ENCODE assay signal across 24 cellular contexts in the genomic region with DNA sequence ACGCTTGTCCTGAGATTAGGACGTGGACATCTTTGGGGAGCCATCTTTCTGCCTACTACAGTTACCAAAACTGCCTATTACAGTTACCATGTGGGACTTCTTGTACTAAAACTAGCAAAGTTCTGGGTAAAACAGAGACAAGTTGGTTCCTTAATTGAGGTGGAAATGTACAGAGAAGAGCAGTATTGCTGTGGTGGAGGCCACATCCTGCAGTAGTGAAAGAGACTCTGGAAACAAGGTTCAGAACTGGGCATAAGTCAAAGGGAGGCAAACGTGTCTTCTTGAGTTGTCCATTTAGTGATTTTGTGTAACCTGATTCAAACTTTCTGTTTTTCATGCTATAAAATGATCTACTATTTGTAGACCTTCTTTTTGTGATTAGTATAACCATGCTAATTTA.
"Had no signal": no experiment of that assay in that cellular context is flagged by ENCODE, and none has a peak within 500 bp of the region (broad histone marks: within the 10 kb centered on the region; RNA-seq: fewer than 3 reads in every experiment).

No MANE protein-coding gene starts in this region.

- ATAC-seq: mucosa of descending colon; naive thymus-derived CD4-positive, alpha-beta T cell; natural killer cell treated with Interleukin-12 subunit alpha and Interleukin-12 subunit beta and Interleukin-15 and Interleukin-18, amount 100 ng/mL, for 72 hours; right lobe of liver; stimulated activated memory B cell treated with anti-CD40 and anti-IgM and Interleukin-4, amounts not matched to agents 10 μg/mL and 1 μg/mL and 100 μg/mL, for 72 hours had no signal

- DNase-seq: islet precursor cell; left ventricle myocardium inferior; midbrain; mucosa of descending colon; naive thymus-derived CD4-positive, alpha-beta T cell; ovary; right lobe of liver; stimulated activated CD4-positive, alpha-beta T cell treated with anti-CD3 and anti-CD28 coated beads, Interleukin-1b, Interleukin-23, amount 100 ng/mL, for 48 hours; stimulated activated CD4-positive, alpha-beta T cell treated with anti-CD3 and anti-CD28 coated beads, Interleukin-2, amount 100 ng/mL, for 48 hours; stimulated activated CD4-positive, alpha-beta T cell treated with anti-CD3 and anti-CD28 coated beads, Interleukin-4, amount 100 ng/mL, for 4 hours; stimulated activated CD8-positive, alpha-beta memory T cell treated with anti-CD3 and anti-CD28 coated beads, Interleukin-4, amount 100 ng/mL, for 48 hours; substantia nigra; uterus had no signal

- H3K79me2 ChIP-seq: hepatocyte had no signal

- H3K4me3 Mint-ChIP-seq: memory B cell; naive thymus-derived CD4-positive, alpha-beta T cell; natural killer cell treated with Interleukin-12 subunit alpha and Interleukin-12 subunit beta and Interleukin-15 and Interleukin-18, amount 100 ng/mL, for 72 hours; neural crest cell; stimulated activated memory B cell treated with anti-CD40 and anti-IgM and Interleukin-4, amounts not matched to agents 10 μg/mL and 1 μg/mL and 100 μg/mL, for 72 hours; stimulated activated naive CD8-positive, alpha-beta T cell treated with anti-CD3 and anti-CD28 coated beads, Interleukin-15, Interleukin-2, amounts not matched to agents 100 ng/mL and 50 ng/mL, for 24 hours; type B pancreatic cell had no signal

- H3K4me3 ChIP-seq: hepatocyte, left ventricle myocardium inferior, mucosa of descending colon, ovary, right atrium auricular region, right lobe of liver, smooth muscle cell, tibial nerve, uterus had no signal

- H3K27ac Mint-ChIP-seq: memory B cell; naive thymus-derived CD4-positive, alpha-beta T cell; natural killer cell treated with Interleukin-12 subunit alpha and Interleukin-12 subunit beta and Interleukin-15 and Interleukin-18, amount 100 ng/mL, for 72 hours; progenitor cell of endocrine pancreas; stimulated activated memory B cell treated with anti-CD40 and anti-IgM and Interleukin-4, amounts not matched to agents 10 μg/mL and 1 μg/mL and 100 μg/mL, for 72 hours; stimulated activated naive CD8-positive, alpha-beta T cell treated with anti-CD3 and anti-CD28 coated beads, Interleukin-15, Interleukin-2, amounts not matched to agents 100 ng/mL and 50 ng/mL, for 24 hours; type B pancreatic cell had no signal

- H3K27me3 ChIP-seq: hepatocyte, ovary, right atrium auricular region, right lobe of liver, tibial nerve, uterus had no signal

- H3K36me3 ChIP-seq: left ventricle myocardium inferior, ovary, right atrium auricular region, right lobe of liver, tibial nerve, uterus had no signal

- H2AFZ ChIP-seq: hepatocyte had no signal

- H3K27ac ChIP-seq: hepatocyte, left ventricle myocardium inferior, ovary, right atrium auricular region, right lobe of liver, tibial nerve, uterus had no signal

- H3K36me3 Mint-ChIP-seq: memory B cell; naive thymus-derived CD4-positive, alpha-beta T cell; natural killer cell treated with Interleukin-12 subunit alpha and Interleukin-12 subunit beta and Interleukin-15 and Interleukin-18, amount 100 ng/mL, for 72 hours; stimulated activated memory B cell treated with anti-CD40 and anti-IgM and Interleukin-4, amounts not matched to agents 10 μg/mL and 1 μg/mL and 100 μg/mL, for 72 hours; type B pancreatic cell had no signal

- H3K4me2 ChIP-seq: hepatocyte, smooth muscle cell had no signal

- H3K4me1 ChIP-seq: left ventricle myocardium inferior, right atrium auricular region, right lobe of liver, tibial nerve, uterus had no signal

- H3K27me3 Mint-ChIP-seq: naive thymus-derived CD4-positive, alpha-beta T cell; progenitor cell of endocrine pancreas; stimulated activated memory B cell treated with anti-CD40 and anti-IgM and Interleukin-4, amounts not matched to agents 10 μg/mL and 1 μg/mL and 100 μg/mL, for 72 hours; stimulated activated naive CD8-positive, alpha-beta T cell treated with anti-CD3 and anti-CD28 coated beads, Interleukin-15, Interleukin-2, amounts not matched to agents 100 ng/mL and 50 ng/mL, for 24 hours; type B pancreatic cell had no signal

- H3K9me3 Mint-ChIP-seq: memory B cell; naive thymus-derived CD4-positive, alpha-beta T cell; natural killer cell treated with Interleukin-12 subunit alpha and Interleukin-12 subunit beta and Interleukin-15 and Interleukin-18, amount 100 ng/mL, for 72 hours; stimulated activated memory B cell treated with anti-CD40 and anti-IgM and Interleukin-4, amounts not matched to agents 10 μg/mL and 1 μg/mL and 100 μg/mL, for 72 hours; stimulated activated naive CD8-positive, alpha-beta T cell treated with anti-CD3 and anti-CD28 coated beads, Interleukin-15, Interleukin-2, amounts not matched to agents 100 ng/mL and 50 ng/mL, for 24 hours; type B pancreatic cell had no signal

- H3K9me3 ChIP-seq: left ventricle myocardium inferior, mucosa of descending colon, ovary, right atrium auricular region, right lobe of liver, tibial nerve, uterus had no signal
